8 cellular contexts compared by ENCODE assay signal in the genomic region with DNA sequence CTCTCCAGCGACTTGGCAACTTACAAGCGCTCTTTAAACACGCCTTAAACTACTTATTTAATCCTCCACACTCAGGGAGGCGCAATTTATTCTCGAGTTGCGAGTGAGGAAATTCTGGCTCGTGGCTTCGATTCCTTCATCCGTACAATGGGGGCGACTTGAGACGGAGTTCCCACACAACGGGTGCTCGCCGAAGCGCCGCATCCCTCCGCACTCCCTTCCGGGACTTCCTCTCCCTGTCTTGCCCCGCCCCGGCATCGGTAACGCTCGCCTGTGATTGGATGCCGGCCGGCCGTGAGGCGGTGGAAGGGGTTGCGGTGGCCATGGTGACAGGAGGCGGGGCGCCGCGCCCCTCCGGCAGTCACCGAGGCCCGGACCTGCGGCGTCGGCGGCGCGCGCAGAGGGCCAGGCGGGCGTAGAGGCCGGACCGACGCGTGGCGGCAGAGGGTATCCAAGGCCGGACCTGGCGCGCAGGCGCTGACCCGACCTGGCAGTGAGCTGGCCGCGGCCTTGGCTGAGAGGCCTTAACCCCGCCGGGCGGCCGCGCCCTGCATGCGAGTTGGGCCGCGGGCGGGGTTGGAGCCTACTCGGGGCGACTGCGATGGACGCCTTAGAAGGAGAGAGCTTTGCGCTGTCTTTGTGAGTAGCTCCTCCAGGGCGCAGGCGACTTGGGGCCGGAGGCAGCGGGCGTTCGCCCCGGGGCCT. TPM values are rescaled to one million over a fixed set of nuclear protein-coding genes. Genes with fewer than 3 reads are reported as not detected.
A peak's percentile ranks its signal among the peaks of the same experiment; 100 is the strongest.
DNase-seq lines count a peak whose midpoint lies in the region; ATAC-seq and TF ChIP-seq lines count a peak whose summit lies in the region.

A gene (plus strand): TSS at position 493 of the 705 bp plus-strand sequence. CDS start 109 bp downstream, at position 602.

- H2AFZ ChIP-seq in PC-9: peak within 1 kb of the TSS; percentile 96

- peak within 1 kb of the TSS; percentile 85 for H3K4me3 Mint-ChIP-seq in activated T-cell treated with anti-CD3 and anti-CD28 coated beads, Interleukin-2, amount 50 U/mL, for 24 hours

- BruUV-seq in PC-9 (replicated peaks; lab: Mats Ljungman, UMichigan): no TSS peak

- peak within 1 kb of the TSS; percentile 83 for H3K9ac ChIP-seq in mucosa of stomach (ENCODE audit: low read length)

- no peaks in the 10 kb centered on the region for H3K27me3 Mint-ChIP-seq in activated T-cell treated with anti-CD3 and anti-CD28 coated beads, Interleukin-2, amount 50 U/mL, for 24 hours

- H3K36me3 ChIP-seq in PC-9 (ENCODE audit: low read depth) (no peaks in the 10 kb centered on the region), mucosa of stomach (ENCODE audit: control insufficient read depth, insufficient read depth, low read length) (peaks cover 6% of the 10 kb centered on the region)

- TF ChIP-seq CTCF in PC-9 (conservative IDR thresholded peaks at IDR 0.05): no peak

- peak within 1 kb of the TSS; percentile 64 for H3K4me3 ChIP-seq in Jurkat, Clone E6-1 (ENCODE audit: low read length)
- H3K4me3 ChIP-seq in PC-9 (peak within 1 kb of the TSS; percentile 78), mucosa of stomach (ENCODE audit: low read length) (peak within 1 kb of the TSS; percentile 37)

- H3K27ac ChIP-seq in PC-9: peak within 1 kb of the TSS; percentile 63

- H3F3A ChIP-seq in PC-9 (ENCODE audit: insufficient read depth, low read depth): peaks cover 27% of the 10 kb centered on the region; the same call in 1 of the 2 replicates

- H3K79me2 ChIP-seq in PC-9 (ENCODE audit: low read depth): no peaks in the 10 kb centered on the region

- peaks cover 17% of the 10 kb centered on the region for H3K4me1 ChIP-seq in PC-9 (replicated peaks; ENCODE audit: insufficient read depth)
- peaks cover 31% of the 10 kb centered on the region for H3K4me1 ChIP-seq in mucosa of stomach (ENCODE audit: control insufficient read depth, insufficient read depth, low read length)

- H3K9me3 Mint-ChIP-seq in activated T-cell treated with anti-CD3 and anti-CD28 coated beads, Interleukin-2, amount 50 U/mL, for 24 hours: no peaks in the 10 kb centered on the region

- CTCF ChIA-PET in PC-9 (lab: Charles Lee): interaction anchor here (1.0 kb wide), 1 partner anchor 35 kb away, joined by 3 read pairs; no protein-coding TSS in a partner anchor

- H3K9me2 ChIP-seq in PC-9 (ENCODE audit: insufficient read depth): no peaks in the 10 kb centered on the region

- POLR2A ChIA-PET in PC-9 (lab: Charles Lee; ENCODE audit: unreplicated experiment): interaction anchor here (0.6 to 1.1 kb wide), 4 partner anchors 9 to 122 kb away, joined by 4 to 26 read pairs (median 9); a partner anchor contains a TSS

- TF ChIP-seq POLR2A in erythroblast (IDR thresholded peaks at IDR 0.05; ENCODE audit: low read length): peak; percentile 83

- no peaks in the 10 kb centered on the region for H4K20me1 ChIP-seq in PC-9 (ENCODE audit: insufficient read depth)

- H3K36me3 Mint-ChIP-seq in activated T-cell treated with anti-CD3 and anti-CD28 coated beads, Interleukin-2, amount 50 U/mL, for 24 hours (ENCODE audit: low read depth): peaks cover 42% of the 10 kb centered on the region

- peaks cover 23% of the 10 kb centered on the region for H3K4me1 Mint-ChIP-seq in activated T-cell treated with anti-CD3 and anti-CD28 coated beads, Interleukin-2, amount 50 U/mL, for 24 hours (ENCODE audit: low read depth)

- intact Hi-C loops in PC-9 (cut with micrococcal nuclease; ENCODE audit: unreplicated experiment): loop anchor here (1.0 kb wide), 3 partner anchors 55 to 173 kb away; a partner anchor contains a TSS

- peak within 1 kb of the TSS; percentile 95 for H3K27ac Mint-ChIP-seq in activated T-cell treated with anti-CD3 and anti-CD28 coated beads, Interleukin-2, amount 50 U/mL, for 24 hours

- peak; percentile 91 for ATAC-seq in GM21576 (IDR thresholded peaks at IDR 0.05; ENCODE audit: unreplicated experiment)

- no peaks in the 10 kb centered on the region for H3K27me3 ChIP-seq in PC-9 (ENCODE audit: insufficient read depth, low read depth)
- H3K27me3 ChIP-seq in mucosa of stomach (ENCODE audit: control insufficient read depth, insufficient read depth, low read length): no peaks in the 10 kb centered on the region

- no peaks in the 10 kb centered on the region for H3K9me3 ChIP-seq in PC-9 (ENCODE audit: insufficient read depth, low read depth)
- H3K9me3 ChIP-seq in mucosa of stomach (ENCODE audit: control insufficient read depth, low read length): no peaks in the 10 kb centered on the region

- peak within 1 kb of the TSS; percentile 83 for H3K4me2 ChIP-seq in PC-9

- peak; percentile 92 for DNase-seq in DMS153 treated with DMSO at 0.1 percent for 48 hours (lab: John Stamatoyannopoulos, UW; ENCODE audit: unreplicated experiment)
- peak; percentile 97 for DNase-seq in Jurkat, Clone E6-1 (ENCODE audit: low read depth, low spot score)
- DNase-seq in PC-9: peak; percentile 89 to 98
- peak; percentile 98 for DNase-seq in activated T-cell treated with anti-CD3 and anti-CD28 coated beads, Interleukin-2, amount 50 U/mL, for 24 hours
- DNase-seq in erythroblast (lab: John Stamatoyannopoulos, UW): peak; percentile 98
- peak; percentile 92 to 93 for DNase-seq in stimulated activated CD8-positive, alpha-beta memory T cell treated with anti-CD3 and anti-CD28 coated beads, Interleukin-7, amount 100 ng/mL, for 1 hour (ENCODE audit: low read depth in 2 of 2)

RNA-seq across cellular contexts. Expression of the gene that starts here (rescaled TPM):
- 54.4 TPM for polyA plus RNA-seq in Jurkat, Clone E6-1 (2012; ENCODE audit: insufficient read depth, insufficient read length)
- total RNA-seq in PC-9 (2021): 19.8 and 23.6 TPM in 2 replicates

Comparison
In these comparisons a context has a peak if more than half of its experiments do, and no peak if none do; other contexts are left out.
1. Peak in every context shown above with its lines: DNase-seq, ATAC-seq, H3K4me3 ChIP-seq and H3K27ac ChIP-seq.